Comparison of ENCODE assay signal across 10 cellular contexts in genomic region chr13:80141114-80141849, GRCh38.
DNase-seq lines count a peak whose midpoint lies in the region; ATAC-seq and TF ChIP-seq lines count a peak whose summit lies in the region.
"Had no signal": no experiment of that assay in that cellular context is flagged by ENCODE, and none has a peak within 500 bp of the region (broad histone marks: within the 10 kb centered on the region; RNA-seq: fewer than 3 reads in every experiment).

No MANE protein-coding gene starts in this region.

- peaks cover 0 to 34% (median 12%) of the 10 kb centered on the region in 4 donors for H3K4me1 ChIP-seq in tibial nerve

- no peak for TF ChIP-seq POLR2A in tibial nerve (IDR thresholded peaks at IDR 0.05)

- no peaks in the 10 kb centered on the region for H3K36me3 Mint-ChIP-seq in T-helper 2 cell treated with Interferon-gamma antibody and Interleukin-4, amounts not matched to agents 5 μg/mL and 100 μg/mL, for 36 hours (ENCODE audit: low read depth)

- peak overlapping the region; percentile 5 for H3K9ac ChIP-seq in SK-N-MC (ENCODE audit: insufficient read length)

- DNase-seq in SK-N-MC (ENCODE audit: low read depth, low spot score): no peak
- DNase-seq in fibroblast of gingiva (ENCODE audit: low read depth): peak; percentile 40
- peak; percentile 50 for DNase-seq in midbrain (lab: John Stamatoyannopoulos, UW)
- peak in 1 of 2 donors; percentile 21 for DNase-seq in tibial nerve (ENCODE audit: low spot score in 2 of 2)
- DNase-seq in stimulated activated CD4-positive, alpha-beta T cell treated with anti-CD3 and anti-CD28 coated beads, Interleukin-4, amount 100 ng/mL, for 24 hours: no peak
- no peak for DNase-seq in T-helper 2 cell treated with Interferon-gamma antibody and Interleukin-4, amounts not matched to agents 5 μg/mL and 100 μg/mL, for 36 hours (ENCODE audit: low spot score)
- DNase-seq in ACHN: no peak
- DNase-seq: GF-D8 had no signal

- TF ChIP-seq EP300 in tibial nerve (IDR thresholded peaks at IDR 0.05): no peak

- no peak for ATAC-seq in HG02759 (IDR thresholded peaks at IDR 0.05; ENCODE audit: unreplicated experiment)

- H3K27ac Mint-ChIP-seq in T-helper 2 cell treated with Interferon-gamma antibody and Interleukin-4, amounts not matched to agents 5 μg/mL and 100 μg/mL, for 36 hours: no peak overlapping the region
- H3K27ac Mint-ChIP-seq: T-helper 1 cell treated with Interleukin-12 subunit alpha and Interleukin-12 subunit beta and Interleukin-4 antibody, amounts not matched to agents 30 μg/mL and 1 μg/mL, for 36 hours had no signal

- in situ Hi-C loops in ACHN (cut with HindIII; ENCODE audit: low pct_ligation_motif_present, low pct_unique_long_range_greater_than_20kb, low sequenced_read_pairs): no loop called here

- no peaks in the 10 kb centered on the region for H3K27me3 Mint-ChIP-seq in T-helper 2 cell treated with Interferon-gamma antibody and Interleukin-4, amounts not matched to agents 5 μg/mL and 100 μg/mL, for 36 hours (ENCODE audit: low read depth)

- TF ChIP-seq CTCF in tibial nerve (IDR thresholded peaks at IDR 0.05): no peak

- H3K4me3 ChIP-seq in SK-N-MC (peak overlapping the region; percentile 56), tibial nerve (no peak overlapping the region)

- H3K27me3 ChIP-seq in tibial nerve: no peaks in the 10 kb centered on the region

- 34 to 43% methylated on average over 7 of the region's 7 CpGs for WGBS in tibial nerve, 2 donors

- H3K9me3 ChIP-seq in SK-N-MC (ENCODE audit: low read depth, low read length) (no peaks in the 10 kb centered on the region), tibial nerve (no peaks in the 10 kb centered on the region)

- H3K9me3 Mint-ChIP-seq in T-helper 2 cell treated with Interferon-gamma antibody and Interleukin-4, amounts not matched to agents 5 μg/mL and 100 μg/mL, for 36 hours: no peaks in the 10 kb centered on the region
- H3K9me3 Mint-ChIP-seq: T-helper 1 cell treated with Interleukin-12 subunit alpha and Interleukin-12 subunit beta and Interleukin-4 antibody, amounts not matched to agents 30 μg/mL and 1 μg/mL, for 36 hours had no signal

- H3K36me3 ChIP-seq in SK-N-MC (ENCODE audit: insufficient read depth, low read length) (no peaks in the 10 kb centered on the region), tibial nerve (no peaks in the 10 kb centered on the region)

- H3K27ac ChIP-seq in SK-N-MC (peak overlapping the region; percentile 45; the same call in 1 of the 2 replicates), tibial nerve (peak overlapping the region in 3 of 4 donors; percentile 20 to 53 (median 31))

- no peak overlapping the region for H3K4me3 Mint-ChIP-seq in T-helper 2 cell treated with Interferon-gamma antibody and Interleukin-4, amounts not matched to agents 5 μg/mL and 100 μg/mL, for 36 hours
- H3K4me3 Mint-ChIP-seq: T-helper 1 cell treated with Interleukin-12 subunit alpha and Interleukin-12 subunit beta and Interleukin-4 antibody, amounts not matched to agents 30 μg/mL and 1 μg/mL, for 36 hours had no signal

- no peaks in the 10 kb centered on the region for H3K4me1 Mint-ChIP-seq in T-helper 2 cell treated with Interferon-gamma antibody and Interleukin-4, amounts not matched to agents 5 μg/mL and 100 μg/mL, for 36 hours (ENCODE audit: low read depth)

Comparison
In these comparisons a context has a peak if more than half of its experiments do, and no peak if none do; other contexts are left out.
1. DNase-seq: peak in fibroblast of gingiva (single experiment) and midbrain (single experiment); none in SK-N-MC (single experiment), stimulated activated CD4-positive, alpha-beta T cell treated with anti-CD3 and anti-CD28 coated beads, Interleukin-4, amount 100 ng/mL, for 24 hours (single experiment), T-helper 2 cell treated with Interferon-gamma antibody and Interleukin-4, amounts not matched to agents 5 μg/mL and 100 μg/mL, for 36 hours (single experiment) and ACHN (single experiment).